18 cellular contexts compared by ENCODE assay signal in genomic region chr2:32775954-32776353, GRCh38.
"Had no signal": no experiment of that assay in that cellular context is flagged by ENCODE, and none has a peak within 500 bp of the region (broad histone marks: within the 10 kb centered on the region; RNA-seq: fewer than 3 reads in every experiment).

No MANE protein-coding gene starts in this region.

- H3K9me3 ChIP-seq: thyroid gland had no signal

- ATAC-seq: heart right ventricle; mucosa of descending colon; naive thymus-derived CD8-positive, alpha-beta T cell; sciatic nerve had no signal

- H3K27me3 Mint-ChIP-seq: naive thymus-derived CD8-positive, alpha-beta T cell; type B pancreatic cell had no signal

- H3K36me3 ChIP-seq: thyroid gland had no signal

- DNase-seq: effector CD8-positive, alpha-beta T cell; foreskin melanocyte; heart right ventricle; hypothalamus; kidney glomerular epithelial cell; mucosa of descending colon; naive thymus-derived CD8-positive, alpha-beta T cell; posterior cingulate gyrus; spleen; stimulated activated CD4-positive, alpha-beta T cell treated with anti-CD3 and anti-CD28 coated beads, Interleukin-2, amount 100 ng/mL, for 24 hours; stimulated activated CD4-positive, alpha-beta T cell treated with anti-CD3 and anti-CD28 coated beads, Interleukin-4, amount 100 ng/mL, for 4 hours; stimulated activated naive CD4-positive, alpha-beta T cell; thyroid gland had no signal

- H3K4me3 ChIP-seq: coronary artery, heart right ventricle, mucosa of descending colon, spleen, suprapubic skin, thyroid gland had no signal

- H3K27ac Mint-ChIP-seq: naive thymus-derived CD8-positive, alpha-beta T cell; type B pancreatic cell had no signal

- H3K4me1 Mint-ChIP-seq: neural crest cell had no signal

- H3K27me3 ChIP-seq: heart right ventricle, spleen, suprapubic skin, thyroid gland had no signal

- H3K27ac ChIP-seq: coronary artery, heart right ventricle, spleen, suprapubic skin, thyroid gland had no signal

- H3K4me3 Mint-ChIP-seq: naive thymus-derived CD8-positive, alpha-beta T cell; neural crest cell; type B pancreatic cell had no signal

- H3K4me1 ChIP-seq: spleen, thyroid gland had no signal
